ENCODE assay signal across 1 cellular context in genomic region chr16:86911311-86911999, GRCh38.
TF ChIP-seq lines count a peak whose summit lies in the region.

No MANE protein-coding gene starts in this region.

TF ChIP-seq in GM23338, 12 proteins besides CTCF, POLR2A, EP300 and RAD21:
- TF ChIP-seq NANOG (IDR thresholded peaks at IDR 0.05; ENCODE audit: borderline replicate concordance) (no peak), ZNF331 (CRISPR knock-in tag; IDR thresholded peaks at IDR 0.05; ENCODE audit: low read depth) (no peak), REST (IDR thresholded peaks at IDR 0.05; ENCODE audit: unreplicated experiment) (no peak), POLR2AphosphoS5 (IDR thresholded peaks at IDR 0.05; ENCODE audit: low read depth) (no peak), EZH2phosphoT487 (IDR thresholded peaks at IDR 0.05; ENCODE audit: unreplicated experiment) (no peak), ETS1 (IDR thresholded peaks at IDR 0.05) (no peak), STAT1 (IDR thresholded peaks at IDR 0.05; ENCODE audit: unreplicated experiment) (no peak), ZNF462 (CRISPR knock-in tag; IDR thresholded peaks at IDR 0.05) (no peak), ZNF114 (CRISPR knock-in tag; IDR thresholded peaks at IDR 0.05) (no peak)
